In the genomic region with DNA sequence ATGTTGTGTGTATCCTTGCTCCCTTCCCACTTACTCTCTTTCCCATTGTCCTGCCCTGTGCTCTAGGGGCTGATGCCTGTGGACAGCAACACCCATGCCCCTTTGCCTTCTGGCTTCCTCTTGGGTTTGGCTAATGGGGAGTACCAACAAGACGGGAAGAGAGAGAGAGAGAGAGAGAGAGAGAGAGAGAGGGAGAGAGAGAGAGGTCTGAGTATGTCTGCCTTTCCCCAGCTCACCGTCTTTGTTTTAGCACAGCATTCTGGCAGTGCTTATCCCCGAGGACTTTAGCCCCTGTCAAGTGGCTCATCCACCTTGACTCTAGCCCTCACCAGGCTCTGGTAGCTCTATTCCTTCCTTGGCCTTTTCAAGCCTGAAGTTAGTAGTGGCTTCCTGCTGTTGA, we compare ENCODE assay signal across 16 cellular contexts.
DNase-seq lines count a peak whose midpoint lies in the region; ATAC-seq and TF ChIP-seq lines count a peak whose summit lies in the region.
"Had no signal": no experiment of that assay in that cellular context is flagged by ENCODE, and none has a peak within 500 bp of the region (broad histone marks: within the 10 kb centered on the region; RNA-seq: fewer than 3 reads in every experiment).

No MANE protein-coding gene starts in this region.

- H3K36me3 Mint-ChIP-seq in progenitor cell of endocrine pancreas (ENCODE audit: insufficient read depth), result peaks cover 48% of the 10 kb centered on the region
- H3K36me3 Mint-ChIP-seq: CD8-positive, alpha-beta T cell; IgD-negative memory B cell had no signal

- no peaks in the 10 kb centered on the region for H3K9me3 ChIP-seq in DND-41 (ENCODE audit: insufficient read depth, low read length, severe bottlenecking)
- H3K9me3 ChIP-seq: BLaER1 had no signal

- no peaks in the 10 kb centered on the region for H3K36me3 ChIP-seq in DND-41 (ENCODE audit: insufficient read depth, low read length)
- H3K36me3 ChIP-seq: BLaER1 had no signal

- no peaks in the 10 kb centered on the region for H3K27me3 Mint-ChIP-seq in progenitor cell of endocrine pancreas
- H3K27me3 Mint-ChIP-seq: IgD-negative memory B cell had no signal

- no peak overlapping the region for H2AFZ ChIP-seq in DND-41 (ENCODE audit: low read depth, low read length)

- no peaks in the 10 kb centered on the region for H3K79me2 ChIP-seq in DND-41 (ENCODE audit: insufficient read depth, low read length)

- no peaks in the 10 kb centered on the region for H3K4me1 Mint-ChIP-seq in progenitor cell of endocrine pancreas (ENCODE audit: low read depth)
- H3K4me1 Mint-ChIP-seq: H9, IgD-negative memory B cell had no signal

- no peaks in the 10 kb centered on the region for H3K27me3 ChIP-seq in DND-41 (ENCODE audit: insufficient read depth, low read length, poor library complexity)
- H3K27me3 ChIP-seq: BLaER1 had no signal

- no peak overlapping the region for H3K4me2 ChIP-seq in DND-41 (ENCODE audit: insufficient read depth, low read length)
- H3K4me2 ChIP-seq: BLaER1 had no signal

- no peaks in the 10 kb centered on the region for H4K20me1 ChIP-seq in DND-41 (ENCODE audit: insufficient read depth, low read length)
- H4K20me1 ChIP-seq: BLaER1 had no signal

- no peak for DNase-seq in DND-41
- no peak for DNase-seq in progenitor cell of endocrine pancreas (ENCODE audit: low spot score, unreplicated experiment)
- DNase-seq in OCI-M1 (lab: John Stamatoyannopoulos, UW), result no peak
- no peak for DNase-seq in activated naive CD4-positive, alpha-beta T cell treated with Interleukin-2 at 50 U/mL for 16 hours
- DNase-seq: 8988T; Calu3; CD8-positive, alpha-beta T cell; GDM1; H9; HFFc6; KBM-7 had no signal

- no peak overlapping the region for H3K4me3 ChIP-seq in DND-41 (ENCODE audit: low read depth in 1 of 2, low read length in 2 of 2)
- H3K4me3 ChIP-seq: BLaER1 had no signal

- no peak overlapping the region for H3K9ac ChIP-seq in DND-41 (ENCODE audit: low read depth, low read length)
- H3K9ac ChIP-seq: BLaER1 had no signal

- H3K27ac ChIP-seq in C4-2B, result peak overlapping the region; percentile 94
- H3K27ac ChIP-seq in DND-41 (ENCODE audit: low read length), result no peak overlapping the region
- H3K27ac ChIP-seq in VCaP, result peak overlapping the region; percentile 79
- H3K27ac ChIP-seq: BLaER1 had no signal

- peak overlapping the region; percentile 94 for H3K27ac Mint-ChIP-seq in progenitor cell of endocrine pancreas
- H3K27ac Mint-ChIP-seq: CD8-positive, alpha-beta T cell; HFFc6; IgD-negative memory B cell had no signal

- H3K4me1 ChIP-seq in DND-41 (ENCODE audit: insufficient read depth, low read length), result no peaks in the 10 kb centered on the region
- H3K4me1 ChIP-seq: BLaER1 had no signal

- TF ChIP-seq CTCF in C4-2B (conservative IDR thresholded peaks at IDR 0.05) (no peak), DND-41 (IDR thresholded peaks at IDR 0.05; ENCODE audit: borderline replicate concordance, extremely low read depth, low read length, poor library complexity, severe bottlenecking) (no peak), VCaP (conservative IDR thresholded peaks at IDR 0.05) (no peak), progenitor cell of endocrine pancreas (IDR thresholded peaks at IDR 0.05; ENCODE audit: unreplicated experiment) (no peak)

- no peak overlapping the region for H3K4me3 Mint-ChIP-seq in progenitor cell of endocrine pancreas (ENCODE audit: low read depth)
- H3K4me3 Mint-ChIP-seq: CD8-positive, alpha-beta T cell; H9; HFFc6; IgD-negative memory B cell had no signal

- H3K9me3 Mint-ChIP-seq in progenitor cell of endocrine pancreas (ENCODE audit: low read depth), result no peaks in the 10 kb centered on the region
- H3K9me3 Mint-ChIP-seq: CD8-positive, alpha-beta T cell; H9; HFFc6; IgD-negative memory B cell had no signal

- ATAC-seq in DND-41 (ENCODE audit: insufficient read depth, low read depth) (peak; percentile 40; the same call in 1 of the 3 replicates), GM21381 (IDR thresholded peaks at IDR 0.05; ENCODE audit: unreplicated experiment) (no peak)
- ATAC-seq: CD8-positive, alpha-beta T cell had no signal
